In genomic region chr6:46102123-46102522, GRCh38 we compare ENCODE assay signal across 25 cellular contexts.
"Had no signal": no experiment of that assay in that cellular context is flagged by ENCODE, and none has a peak within 500 bp of the region (broad histone marks: within the 10 kb centered on the region; RNA-seq: fewer than 3 reads in every experiment).

No MANE protein-coding gene starts in this region.

- DNase-seq: dermis blood vessel endothelial cell; effector memory CD4-positive, alpha-beta T cell; heart left ventricle; kidney; mesenchymal stem cell; mucosa of descending colon; naive B cell; nephron progenitor cell; nucleus accumbens; ovary; right lobe of liver; small intestine; stimulated activated CD4-positive, alpha-beta T cell treated with anti-CD3 and anti-CD28 coated beads, Interleukin-12 subunit alpha, Interleukin-12 subunit beta, amount 100 ng/mL, for 4 hours; stimulated activated CD4-positive, alpha-beta T cell treated with anti-CD3 and anti-CD28 coated beads, Interleukin-1b, Interleukin-23, amount 100 ng/mL, for 48 hours; stimulated activated CD4-positive, alpha-beta T cell treated with anti-CD3 and anti-CD28 coated beads, Interleukin-4, amount 100 ng/mL, for 1 hour; stimulated activated CD8-positive, alpha-beta memory T cell treated with anti-CD3 and anti-CD28 coated beads, Interleukin-4, amount 100 ng/mL, for 48 hours; stomach; thyroid gland had no signal

- H3K27ac ChIP-seq: coronary artery, gastroesophageal sphincter, heart left ventricle, hepatocyte, ovary, right lobe of liver, stomach, thyroid gland had no signal

- H3K4me1 ChIP-seq: gastroesophageal sphincter, right lobe of liver had no signal

- H3K4me1 Mint-ChIP-seq: naive B cell had no signal

- H3K4me3 ChIP-seq: coronary artery, gastroesophageal sphincter, heart left ventricle, hepatocyte, lung, mucosa of descending colon, ovary, right lobe of liver, stomach, thyroid gland had no signal

- H3K36me3 Mint-ChIP-seq: mesothelial cell of epicardium, naive B cell, type B pancreatic cell had no signal

- H3K27me3 Mint-ChIP-seq: naive B cell, type B pancreatic cell had no signal

- H3K9me3 ChIP-seq: mucosa of descending colon, right lobe of liver, thyroid gland had no signal

- H3K27me3 ChIP-seq: gastroesophageal sphincter, heart left ventricle, hepatocyte, ovary, right lobe of liver, stomach, thyroid gland had no signal

- ATAC-seq: gastroesophageal sphincter, heart left ventricle, left lobe of liver, mucosa of descending colon, right lobe of liver had no signal

- H3K4me3 Mint-ChIP-seq: mesothelial cell of epicardium, naive B cell, nephron progenitor cell, type B pancreatic cell had no signal

- H3K36me3 ChIP-seq: gastroesophageal sphincter, heart left ventricle, ovary, right lobe of liver, stomach, thyroid gland had no signal

- H3K27ac Mint-ChIP-seq: mesothelial cell of epicardium, naive B cell, nephron progenitor cell, type B pancreatic cell had no signal
